10 cellular contexts compared by ENCODE assay signal in genomic region chr6:106574729-106575458, GRCh38. TPM values are rescaled to one million over a fixed set of nuclear protein-coding genes. Genes with fewer than 3 reads are reported as not detected.
DNase-seq lines count a peak whose midpoint lies in the region; ATAC-seq and FAIRE-seq lines count a peak whose summit lies in the region.
"Had no signal": no experiment of that assay in that cellular context is flagged by ENCODE, and none has a peak within 500 bp of the region (broad histone marks: within the 10 kb centered on the region; RNA-seq: fewer than 3 reads in every experiment).

No MANE protein-coding gene starts in this region.

- WGBS in trophoblast cell (ENCODE audit: extremely low coverage, insufficient coverage, insufficient read length): no CpG with 5 or more reads among the region's 16 CpGs

- no peak overlapping the region for H2BK120ac ChIP-seq in trophoblast cell (ENCODE audit: insufficient read depth, low read length, poor library complexity)

- no peak overlapping the region for H3K9ac ChIP-seq in trophoblast cell (ENCODE audit: low read length)

- H3K4me3 ChIP-seq in trophoblast cell (ENCODE audit: low read depth, low read length): no peak overlapping the region
- H3K4me3 ChIP-seq: body of pancreas had no signal

- peaks cover 4 to 10% of the 10 kb centered on the region in 2 experiments for H3K4me1 ChIP-seq in trophoblast cell (ENCODE audit: control insufficient read depth in 1 of 2, insufficient read depth in 2 of 2, low read length in 2 of 2)
- H3K4me1 ChIP-seq: body of pancreas had no signal

- H3K36me3 ChIP-seq in trophoblast cell (ENCODE audit: control insufficient read depth in 1 of 2, insufficient read depth in 2 of 2, low read length in 2 of 2): peaks cover 0 to 3% of the 10 kb centered on the region in 2 experiments

- H3K4me2 ChIP-seq in trophoblast cell (ENCODE audit: low read length): no peak overlapping the region

- H2BK12ac ChIP-seq in trophoblast cell (ENCODE audit: low read length): no peak overlapping the region

- no peak overlapping the region for H2AFZ ChIP-seq in trophoblast cell (ENCODE audit: insufficient read depth, low read length, poor library complexity)

- H3K18ac ChIP-seq in trophoblast cell (ENCODE audit: low read length): peak overlapping the region; percentile 8

- H2BK5ac ChIP-seq in trophoblast cell (ENCODE audit: low read depth, low read length, poor library complexity): no peak overlapping the region

- H3K27ac ChIP-seq in trophoblast cell (ENCODE audit: low read depth, low read length): no peak overlapping the region
- H3K27ac ChIP-seq: body of pancreas had no signal

- H3K23ac ChIP-seq in trophoblast cell (ENCODE audit: low read length): no peak overlapping the region

- peak; percentile 80 for DNase-seq in ELR (ENCODE audit: low read depth)
- peak; percentile 77 for DNase-seq in RCC 7860 (ENCODE audit: low spot score)
- peak; percentile 41 to 66 for DNase-seq in trophoblast cell
- DNase-seq in NCI-H2107 (lab: John Stamatoyannopoulos, UW): no peak

- peak; percentile 93 for FAIRE-seq in RCC 7860 (lab: Jason Lieb, UNC)
- FAIRE-seq: GM12892 had no signal

- H4K91ac ChIP-seq in trophoblast cell (ENCODE audit: low read depth, low read length): no peak overlapping the region

- no peaks in the 10 kb centered on the region for H3K79me2 ChIP-seq in trophoblast cell (ENCODE audit: control insufficient read depth, insufficient read depth, low read length, poor library complexity)

- H3K9me3 ChIP-seq in trophoblast cell (ENCODE audit: insufficient read depth, low read depth, low read length): no peaks in the 10 kb centered on the region
- H3K9me3 ChIP-seq: body of pancreas had no signal

- no peak overlapping the region for H2AK5ac ChIP-seq in trophoblast cell (ENCODE audit: low read length)

- no peak overlapping the region for H4K12ac ChIP-seq in trophoblast cell (ENCODE audit: low read depth, low read length)

- no peak overlapping the region for H4K8ac ChIP-seq in trophoblast cell (ENCODE audit: low read depth, low read length)

- no peak overlapping the region for H3K4ac ChIP-seq in trophoblast cell (ENCODE audit: low read depth, low read length)

- ATAC-seq in esophagus mucosa (peak; percentile 60), GM21737 (IDR thresholded peaks at IDR 0.05; ENCODE audit: unreplicated experiment) (no peak), HG03025 (IDR thresholded peaks at IDR 0.05; ENCODE audit: low FRiP score, unreplicated experiment) (no peak), GM19023 (IDR thresholded peaks at IDR 0.05; ENCODE audit: unreplicated experiment) (no peak)
- ATAC-seq: body of pancreas had no signal

- no peak overlapping the region for H3K14ac ChIP-seq in trophoblast cell (ENCODE audit: low read length)

- no peaks in the 10 kb centered on the region for H3K27me3 ChIP-seq in trophoblast cell (ENCODE audit: insufficient read depth, low read length)
- H3K27me3 ChIP-seq: body of pancreas had no signal

- no peaks in the 10 kb centered on the region for H3K79me1 ChIP-seq in trophoblast cell (ENCODE audit: low read length)

RNA-seq across cellular contexts. Expression of gene RTN4IP1, which starts 54.4 kb away (rescaled TPM):
- 3.5 TPM for total RNA-seq in esophagus mucosa
- polyA plus RNA-seq in trophoblast cell (2013): 5.1 and 6.2 TPM in 2 replicates

RNA-seq across cellular contexts. Expression of gene QRSL1, which starts 54.5 kb away (rescaled TPM):
- 12.6 TPM for total RNA-seq in esophagus mucosa
- 5.6 and 5.8 TPM in 2 replicates for polyA plus RNA-seq in trophoblast cell (2013)
